In the genomic region with DNA sequence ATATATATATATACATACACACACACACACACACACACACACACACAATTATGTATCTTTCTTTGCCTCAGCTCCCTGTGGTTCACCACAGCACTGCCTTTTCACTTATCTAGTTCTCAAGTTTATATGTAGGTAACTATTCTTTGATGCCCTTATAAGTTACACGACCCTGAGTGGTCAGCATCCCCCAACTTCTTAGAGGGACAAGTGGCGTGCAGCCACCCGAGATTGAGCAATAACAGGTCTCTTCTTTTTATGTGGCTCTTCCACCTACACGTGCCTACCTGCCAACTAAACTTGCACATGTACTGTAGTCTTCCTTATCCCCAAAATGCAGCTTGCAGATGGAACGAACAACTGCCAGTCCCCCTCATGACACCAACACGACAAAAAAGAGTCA, we compare ENCODE assay signal across 16 cellular contexts.
DNase-seq lines count a peak whose midpoint lies in the region; ATAC-seq and TF ChIP-seq lines count a peak whose summit lies in the region.
"Had no signal": no experiment of that assay in that cellular context is flagged by ENCODE, and none has a peak within 500 bp of the region (broad histone marks: within the 10 kb centered on the region; RNA-seq: fewer than 3 reads in every experiment).

No MANE protein-coding gene starts in this region.

- no peak overlapping the region for H2AK9ac ChIP-seq in IMR-90 (replicated peaks; ENCODE audit: low read depth, low read length, poor library complexity)

- intact Hi-C loops in IMR-90 (cut with micrococcal nuclease), result loop anchor here (5.0 kb wide), 1 partner anchor 238 kb away; no protein-coding TSS in a partner anchor

- H3K4me2 ChIP-seq in IMR-90 (ENCODE audit: low read depth, low read length), result no peak overlapping the region
- H3K4me2 ChIP-seq in trophoblast cell (ENCODE audit: low read length), result no peak overlapping the region
- H3K4me2 ChIP-seq: GM23338 had no signal

- no peak overlapping the region for H3K56ac ChIP-seq in IMR-90 (ENCODE audit: extremely low read depth, insufficient read depth, low read length)

- dilution Hi-C loops in IMR-90 (cut with HindIII; ENCODE audit: low sequenced_read_pairs, unreplicated experiment), result no loop called here

- H2BK20ac ChIP-seq in IMR-90 (ENCODE audit: low read depth, low read length), result no peak overlapping the region

- no peaks in the 10 kb centered on the region for H3K9me3 Mint-ChIP-seq in activated T-helper 17 cell treated with anti-CD3 and anti-CD28 coated beads, Interleukin-2, amount 50 U/mL, for 72 hours
- H3K9me3 Mint-ChIP-seq: CD4-positive, alpha-beta memory T cell; GM23338; HFFc6 had no signal

- no peak overlapping the region for H3K27ac Mint-ChIP-seq in activated T-helper 17 cell treated with anti-CD3 and anti-CD28 coated beads, Interleukin-2, amount 50 U/mL, for 72 hours
- H3K27ac Mint-ChIP-seq: CD4-positive, alpha-beta memory T cell; GM23338; HFFc6 had no signal

- DNase-seq in AG10803 (ENCODE audit: low read depth) (peak; percentile 36), IMR-90 (no peak), dermis blood vessel endothelial cell (peak; percentile 5), trophoblast cell (no peak), DMS153 (lab: John Stamatoyannopoulos, UW) (no peak), germinal center (ENCODE audit: low spot score) (no peak)
- DNase-seq: AML-193; CD4-positive, alpha-beta memory T cell; DMS79 treated with DMSO at 0.1 percent for 48 hours; GF-D8; HFFc6 had no signal

- H3K4ac ChIP-seq in IMR-90 (ENCODE audit: low read depth, low read length), result no peak overlapping the region
- no peak overlapping the region for H3K4ac ChIP-seq in trophoblast cell (ENCODE audit: low read depth, low read length)

- H3K23ac ChIP-seq in IMR-90 (ENCODE audit: low read depth, low read length) (no peak overlapping the region), trophoblast cell (ENCODE audit: low read length) (peak overlapping the region; percentile 78)

- H3K36me3 Mint-ChIP-seq in activated T-helper 17 cell treated with anti-CD3 and anti-CD28 coated beads, Interleukin-2, amount 50 U/mL, for 72 hours (ENCODE audit: low read depth), result no peaks in the 10 kb centered on the region
- H3K36me3 Mint-ChIP-seq: CD4-positive, alpha-beta memory T cell had no signal

- H2AK5ac ChIP-seq in IMR-90 (ENCODE audit: low read depth, low read length), result no peak overlapping the region
- H2AK5ac ChIP-seq in trophoblast cell (ENCODE audit: low read length), result no peak overlapping the region

- H4K8ac ChIP-seq in IMR-90 (ENCODE audit: low read depth in 2 of 2, low read length in 2 of 2), result no peak overlapping the region
- no peak overlapping the region for H4K8ac ChIP-seq in trophoblast cell (ENCODE audit: low read depth, low read length)

- H3K14ac ChIP-seq in IMR-90 (replicated peaks; ENCODE audit: low read depth, low read length), result no peak overlapping the region
- no peak overlapping the region for H3K14ac ChIP-seq in trophoblast cell (ENCODE audit: low read length)

- H3K4me3 Mint-ChIP-seq in activated T-helper 17 cell treated with anti-CD3 and anti-CD28 coated beads, Interleukin-2, amount 50 U/mL, for 72 hours, result no peak overlapping the region
- H3K4me3 Mint-ChIP-seq: CD4-positive, alpha-beta memory T cell; GM23338; HFFc6 had no signal

- no peak overlapping the region for H2BK12ac ChIP-seq in trophoblast cell (ENCODE audit: low read length)

- H3K27me3 Mint-ChIP-seq in activated T-helper 17 cell treated with anti-CD3 and anti-CD28 coated beads, Interleukin-2, amount 50 U/mL, for 72 hours, result peaks cover 15% of the 10 kb centered on the region

- no peaks in the 10 kb centered on the region for H3K4me1 Mint-ChIP-seq in activated T-helper 17 cell treated with anti-CD3 and anti-CD28 coated beads, Interleukin-2, amount 50 U/mL, for 72 hours
- H3K4me1 Mint-ChIP-seq: CD4-positive, alpha-beta memory T cell; GM23338 had no signal

- H2BK15ac ChIP-seq in IMR-90 (ENCODE audit: low read depth, low read length), result no peak overlapping the region

- H3K36me3 ChIP-seq in IMR-90 (ENCODE audit: control insufficient read depth, insufficient read depth, low read length), result no peaks in the 10 kb centered on the region
- H3K36me3 ChIP-seq in trophoblast cell (ENCODE audit: control insufficient read depth in 1 of 2, insufficient read depth in 2 of 2, low read length in 2 of 2), result no peaks in the 10 kb centered on the region

- H3K79me2 ChIP-seq in trophoblast cell (ENCODE audit: control insufficient read depth, insufficient read depth, low read length, poor library complexity), result no peaks in the 10 kb centered on the region

- no CpG with 5 or more reads among the region's 6 CpGs for WGBS in IMR-90 (ENCODE audit: extremely low coverage in 2 of 2, insufficient read length in 1 of 2), 2 experiments
- no CpG with 5 or more reads among the region's 6 CpGs for WGBS in trophoblast cell (ENCODE audit: extremely low coverage, insufficient coverage, insufficient read length)

- no peak overlapping the region for H4K12ac ChIP-seq in trophoblast cell (ENCODE audit: low read depth, low read length)

- in situ Hi-C loops in IMR-90 (cut with MboI; ENCODE audit: low sequenced_read_pairs), result no loop called here

- H4K5ac ChIP-seq in IMR-90 (ENCODE audit: low read depth, low read length), result no peak overlapping the region

- H3K27me3 ChIP-seq in IMR-90 (ENCODE audit: control insufficient read depth, insufficient read depth, low read length), result peaks cover 9% of the 10 kb centered on the region; the same call in 1 of the 2 replicates
- no peaks in the 10 kb centered on the region for H3K27me3 ChIP-seq in trophoblast cell (ENCODE audit: insufficient read depth, low read length)

- H3K4me1 ChIP-seq in IMR-90 (ENCODE audit: control insufficient read depth, insufficient read depth, low read length) (peaks cover 5% of the 10 kb centered on the region), trophoblast cell (ENCODE audit: control insufficient read depth in 1 of 2, insufficient read depth in 2 of 2, low read length in 2 of 2) (no peaks in the 10 kb centered on the region)

- POLR2A ChIA-PET in IMR-90 (lab: Charles Lee; ENCODE audit: unreplicated experiment), result no interaction called here

- H2BK5ac ChIP-seq in IMR-90 (ENCODE audit: low read depth, low read length, poor library complexity, severe bottlenecking), result no peak overlapping the region
- no peak overlapping the region for H2BK5ac ChIP-seq in trophoblast cell (ENCODE audit: low read depth, low read length, poor library complexity)

- BruUV-seq in IMR-90 (replicated peaks; lab: Mats Ljungman, UMichigan), result no TSS peak

- H3K79me1 ChIP-seq in IMR-90 (ENCODE audit: low read depth in 1 of 2, low read length in 2 of 2) (no peaks in the 10 kb centered on the region), trophoblast cell (ENCODE audit: low read length) (no peaks in the 10 kb centered on the region)

- no peaks in the 10 kb centered on the region for H4K20me1 ChIP-seq in IMR-90 (ENCODE audit: insufficient read depth, low read length)

- no peak overlapping the region for H3K18ac ChIP-seq in IMR-90 (ENCODE audit: low read depth, low read length)
- no peak overlapping the region for H3K18ac ChIP-seq in trophoblast cell (ENCODE audit: low read length)

- H3K4me3 ChIP-seq in AG10803 (ENCODE audit: low read length), result no peak overlapping the region
- no peak overlapping the region for H3K4me3 ChIP-seq in IMR-90 (ENCODE audit: insufficient read depth, low read depth, low read length)
- no peak overlapping the region for H3K4me3 ChIP-seq in trophoblast cell (ENCODE audit: low read depth, low read length)
- H3K4me3 ChIP-seq: GM23338, K562 had no signal

- H3K27ac ChIP-seq in IMR-90 (ENCODE audit: insufficient read depth, low read length) (no peak overlapping the region), trophoblast cell (ENCODE audit: low read depth, low read length) (no peak overlapping the region)
- H3K27ac ChIP-seq: C4-2B had no signal

- H4K91ac ChIP-seq in IMR-90 (ENCODE audit: insufficient read depth, low read depth, low read length), result no peak overlapping the region
- no peak overlapping the region for H4K91ac ChIP-seq in trophoblast cell (ENCODE audit: low read depth, low read length)

- ATAC-seq in IMR-90 (ENCODE audit: low read depth), result no peak
- no peak for ATAC-seq in activated T-helper 17 cell treated with anti-CD3 and anti-CD28 coated beads, Interleukin-2, amount 50 U/mL, for 72 hours (replicated peaks)
- ATAC-seq: GM23338, HCT116, K562 had no signal

- CTCF ChIA-PET in IMR-90 (lab: Yijun Ruan, JAX), result no interaction called here

- H3K9me1 ChIP-seq in IMR-90 (ENCODE audit: insufficient read depth, low read length), result no peaks in the 10 kb centered on the region

- no peak for TF ChIP-seq CTCF in AG10803 (conservative IDR thresholded peaks at IDR 0.05; ENCODE audit: low read length)
- no peak for TF ChIP-seq CTCF in IMR-90 (conservative IDR thresholded peaks at IDR 0.05; ENCODE audit: low read depth, low read length)

- H2BK120ac ChIP-seq in IMR-90 (ENCODE audit: low read depth, low read length) (no peak overlapping the region), trophoblast cell (ENCODE audit: insufficient read depth, low read length, poor library complexity) (no peak overlapping the region)

- H3K9me3 ChIP-seq in IMR-90 (ENCODE audit: control insufficient read depth, insufficient read depth, low read length), result peaks cover 5% of the 10 kb centered on the region; the same call in 1 of the 2 replicates
- H3K9me3 ChIP-seq in trophoblast cell (ENCODE audit: insufficient read depth, low read depth, low read length), result no peaks in the 10 kb centered on the region

- TF ChIP-seq RAD21 in IMR-90 (IDR thresholded peaks at IDR 0.05; ENCODE audit: low read length), result no peak

- no peak for TF ChIP-seq POLR2A in IMR-90 (IDR thresholded peaks at IDR 0.05; ENCODE audit: low read depth, low read length)

- H3K9ac ChIP-seq in IMR-90 (ENCODE audit: low read depth, low read length) (no peak overlapping the region), trophoblast cell (ENCODE audit: low read length) (no peak overlapping the region)

- no peak overlapping the region for H2AFZ ChIP-seq in IMR-90 (replicated peaks; ENCODE audit: low read length, poor library complexity)
- H2AFZ ChIP-seq in trophoblast cell (ENCODE audit: insufficient read depth, low read length, poor library complexity), result no peak overlapping the region
- H2AFZ ChIP-seq: GM23338 had no signal

TF ChIP-seq in IMR-90, 13 proteins besides CTCF, POLR2A, EP300 and RAD21:
- peak; percentile 15; the same call in 1 of the 2 replicates for TF ChIP-seq CEBPB (IDR thresholded peaks at IDR 0.05; ENCODE audit: low read depth, low read length)
- TF ChIP-seq, protein P1, sequence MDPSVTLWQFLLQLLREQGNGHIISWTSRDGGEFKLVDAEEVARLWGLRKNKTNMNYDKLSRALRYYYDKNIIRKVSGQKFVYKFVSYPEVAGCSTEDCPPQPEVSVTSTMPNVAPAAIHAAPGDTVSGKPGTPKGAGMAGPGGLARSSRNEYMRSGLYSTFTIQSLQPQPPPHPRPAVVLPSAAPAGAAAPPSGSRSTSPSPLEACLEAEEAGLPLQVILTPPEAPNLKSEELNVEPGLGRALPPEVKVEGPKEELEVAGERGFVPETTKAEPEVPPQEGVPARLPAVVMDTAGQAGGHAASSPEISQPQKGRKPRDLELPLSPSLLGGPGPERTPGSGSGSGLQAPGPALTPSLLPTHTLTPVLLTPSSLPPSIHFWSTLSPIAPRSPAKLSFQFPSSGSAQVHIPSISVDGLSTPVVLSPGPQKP (IDR thresholded peaks at IDR 0.05; ENCODE audit: borderline replicate concordance, low read depth, low read length), result no peak

Comparison
In these comparisons a context has a peak if more than half of its experiments do, and no peak if none do; other contexts are left out.
1. DNase-seq: peak in AG10803 (single experiment) and dermis blood vessel endothelial cell (single experiment); none in IMR-90 (single experiment), trophoblast cell (0 of 2), DMS153 (single experiment) and germinal center (single experiment).